1 cellular context compared by ENCODE assay signal in genomic region chr11:36326524-36327419, GRCh38.
A peak's percentile ranks its signal among the peaks of the same experiment; 100 is the strongest.
TF ChIP-seq lines count a peak whose summit lies in the region.

No MANE protein-coding gene starts in this region.

TF ChIP-seq in GM12878, 131 proteins besides CTCF, POLR2A, EP300 and RAD21 (continued from another document):
- no peak for TF ChIP-seq IRF4 (IDR thresholded peaks at IDR 0.05; ENCODE audit: low read depth, low read length)
- no peak for TF ChIP-seq HDGF (IDR thresholded peaks at IDR 0.05)
- TF ChIP-seq SPI1 (IDR thresholded peaks at IDR 0.05; ENCODE audit: borderline replicate concordance, insufficient read depth, low read depth, low read length) = peak; percentile 90
- no peak; the same call in 1 of the 2 replicates for TF ChIP-seq GATAD2B (conservative IDR thresholded peaks at IDR 0.05; ENCODE audit: low read depth)
- no peak for TF ChIP-seq SUPT20H (IDR thresholded peaks at IDR 0.05; ENCODE audit: borderline replicate concordance, control insufficient read depth, low read depth, low read length)
- 0 out of 2 replicates have a peak, but pooled peaks have one; percentile 19 for TF ChIP-seq NBN (IDR thresholded peaks at IDR 0.05)
- TF ChIP-seq HCFC1 (IDR thresholded peaks at IDR 0.05; ENCODE audit: low read length) = no peak
- TF ChIP-seq RELA (IDR thresholded peaks at IDR 0.05; ENCODE audit: borderline replicate concordance, partially characterized antibody) = no peak
- TF ChIP-seq TCF3 (IDR thresholded peaks at IDR 0.05; ENCODE audit: borderline replicate concordance, insufficient read depth, low read depth, low read length) = no peak
- no peak for TF ChIP-seq YY1 (IDR thresholded peaks at IDR 0.05; ENCODE audit: low read depth, low read length)
- TF ChIP-seq KAT2A (conservative IDR thresholded peaks at IDR 0.05; ENCODE audit: control insufficient read depth, low read depth, low read length) = no peak
- no peak for TF ChIP-seq CHD1 (IDR thresholded peaks at IDR 0.05; ENCODE audit: low read depth, low read length)
- TF ChIP-seq, protein P1, sequence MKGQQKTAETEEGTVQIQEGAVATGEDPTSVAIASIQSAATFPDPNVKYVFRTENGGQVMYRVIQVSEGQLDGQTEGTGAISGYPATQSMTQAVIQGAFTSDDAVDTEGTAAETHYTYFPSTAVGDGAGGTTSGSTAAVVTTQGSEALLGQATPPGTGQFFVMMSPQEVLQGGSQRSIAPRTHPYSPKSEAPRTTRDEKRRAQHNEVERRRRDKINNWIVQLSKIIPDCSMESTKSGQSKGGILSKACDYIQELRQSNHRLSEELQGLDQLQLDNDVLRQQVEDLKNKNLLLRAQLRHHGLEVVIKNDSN (IDR thresholded peaks at IDR 0.05; ENCODE audit: borderline replicate concordance, extremely low read length, insufficient read depth, low read depth, low read length) = no peak
- peak; percentile 51 for TF ChIP-seq MEF2B (IDR thresholded peaks at IDR 0.05; ENCODE audit: partially characterized antibody, poor library complexity, severe bottlenecking)
- no peak for TF ChIP-seq SREBF2 (IDR thresholded peaks at IDR 0.05; ENCODE audit: low read length)
- TF ChIP-seq ATF3 (IDR thresholded peaks at IDR 0.05; ENCODE audit: borderline replicate concordance, extremely low read depth, low read depth, low read length) = no peak
- no peak for TF ChIP-seq MTA3 (IDR thresholded peaks at IDR 0.05; ENCODE audit: borderline replicate concordance, low read length)
- no peak for TF ChIP-seq RBBP5 (conservative IDR thresholded peaks at IDR 0.05)
- TF ChIP-seq, protein P2, sequence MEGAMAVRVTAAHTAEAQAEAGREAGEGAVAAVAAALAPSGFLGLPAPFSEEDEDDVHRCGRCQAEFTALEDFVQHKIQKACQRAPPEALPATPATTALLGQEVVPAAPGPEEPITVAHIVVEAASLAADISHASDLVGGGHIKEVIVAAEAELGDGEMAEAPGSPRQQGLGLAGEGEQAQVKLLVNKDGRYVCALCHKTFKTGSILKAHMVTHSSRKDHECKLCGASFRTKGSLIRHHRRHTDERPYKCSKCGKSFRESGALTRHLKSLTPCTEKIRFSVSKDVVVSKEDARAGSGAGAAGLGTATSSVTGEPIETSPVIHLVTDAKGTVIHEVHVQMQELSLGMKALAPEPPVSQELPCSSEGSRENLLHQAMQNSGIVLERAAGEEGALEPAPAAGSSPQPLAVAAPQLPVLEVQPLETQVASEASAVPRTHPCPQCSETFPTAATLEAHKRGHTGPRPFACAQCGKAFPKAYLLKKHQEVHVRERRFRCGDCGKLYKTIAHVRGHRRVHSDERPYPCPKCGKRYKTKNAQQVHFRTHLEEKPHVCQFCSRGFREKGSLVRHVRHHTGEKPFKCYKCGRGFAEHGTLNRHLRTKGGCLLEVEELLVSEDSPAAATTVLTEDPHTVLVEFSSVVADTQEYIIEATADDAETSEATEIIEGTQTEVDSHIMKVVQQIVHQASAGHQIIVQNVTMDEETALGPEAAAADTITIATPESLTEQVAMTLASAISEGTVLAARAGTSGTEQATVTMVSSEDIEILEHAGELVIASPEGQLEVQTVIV (IDR thresholded peaks at IDR 0.05; ENCODE audit: borderline replicate concordance, partially characterized antibody) = no peak
- TF ChIP-seq BCL11A (IDR thresholded peaks at IDR 0.05; ENCODE audit: low read depth, low read length) = no peak
- TF ChIP-seq ZNF24 (IDR thresholded peaks at IDR 0.05) = 0 out of 2 replicates have a peak, but pooled peaks have one; percentile 11
- no peak for TF ChIP-seq PAX5 (IDR thresholded peaks at IDR 0.05; ENCODE audit: borderline replicate concordance, low read depth, low read length)
- no peak for TF ChIP-seq PML (IDR thresholded peaks at IDR 0.05; ENCODE audit: low read length)
- no peak for TF ChIP-seq ZZZ3 (IDR thresholded peaks at IDR 0.05; ENCODE audit: control insufficient read depth, insufficient read length, low read depth)
- TF ChIP-seq ATF7 (IDR thresholded peaks at IDR 0.05; ENCODE audit: low read depth) = no peak
- no peak for TF ChIP-seq ESRRA (IDR thresholded peaks at IDR 0.05; ENCODE audit: low read length)
- no peak for TF ChIP-seq RCOR1 (conservative IDR thresholded peaks at IDR 0.05; ENCODE audit: low read depth, low read length)
- TF ChIP-seq, protein P3, sequence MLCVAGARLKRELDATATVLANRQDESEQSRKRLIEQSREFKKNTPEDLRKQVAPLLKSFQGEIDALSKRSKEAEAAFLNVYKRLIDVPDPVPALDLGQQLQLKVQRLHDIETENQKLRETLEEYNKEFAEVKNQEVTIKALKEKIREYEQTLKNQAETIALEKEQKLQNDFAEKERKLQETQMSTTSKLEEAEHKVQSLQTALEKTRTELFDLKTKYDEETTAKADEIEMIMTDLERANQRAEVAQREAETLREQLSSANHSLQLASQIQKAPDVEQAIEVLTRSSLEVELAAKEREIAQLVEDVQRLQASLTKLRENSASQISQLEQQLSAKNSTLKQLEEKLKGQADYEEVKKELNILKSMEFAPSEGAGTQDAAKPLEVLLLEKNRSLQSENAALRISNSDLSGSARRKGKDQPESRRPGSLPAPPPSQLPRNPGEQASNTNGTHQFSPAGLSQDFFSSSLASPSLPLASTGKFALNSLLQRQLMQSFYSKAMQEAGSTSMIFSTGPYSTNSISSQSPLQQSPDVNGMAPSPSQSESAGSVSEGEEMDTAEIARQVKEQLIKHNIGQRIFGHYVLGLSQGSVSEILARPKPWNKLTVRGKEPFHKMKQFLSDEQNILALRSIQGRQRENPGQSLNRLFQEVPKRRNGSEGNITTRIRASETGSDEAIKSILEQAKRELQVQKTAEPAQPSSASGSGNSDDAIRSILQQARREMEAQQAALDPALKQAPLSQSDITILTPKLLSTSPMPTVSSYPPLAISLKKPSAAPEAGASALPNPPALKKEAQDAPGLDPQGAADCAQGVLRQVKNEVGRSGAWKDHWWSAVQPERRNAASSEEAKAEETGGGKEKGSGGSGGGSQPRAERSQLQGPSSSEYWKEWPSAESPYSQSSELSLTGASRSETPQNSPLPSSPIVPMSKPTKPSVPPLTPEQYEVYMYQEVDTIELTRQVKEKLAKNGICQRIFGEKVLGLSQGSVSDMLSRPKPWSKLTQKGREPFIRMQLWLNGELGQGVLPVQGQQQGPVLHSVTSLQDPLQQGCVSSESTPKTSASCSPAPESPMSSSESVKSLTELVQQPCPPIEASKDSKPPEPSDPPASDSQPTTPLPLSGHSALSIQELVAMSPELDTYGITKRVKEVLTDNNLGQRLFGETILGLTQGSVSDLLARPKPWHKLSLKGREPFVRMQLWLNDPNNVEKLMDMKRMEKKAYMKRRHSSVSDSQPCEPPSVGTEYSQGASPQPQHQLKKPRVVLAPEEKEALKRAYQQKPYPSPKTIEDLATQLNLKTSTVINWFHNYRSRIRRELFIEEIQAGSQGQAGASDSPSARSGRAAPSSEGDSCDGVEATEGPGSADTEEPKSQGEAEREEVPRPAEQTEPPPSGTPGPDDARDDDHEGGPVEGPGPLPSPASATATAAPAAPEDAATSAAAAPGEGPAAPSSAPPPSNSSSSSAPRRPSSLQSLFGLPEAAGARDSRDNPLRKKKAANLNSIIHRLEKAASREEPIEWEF (IDR thresholded peaks at IDR 0.05; ENCODE audit: insufficient replicate concordance, low read depth, low read length) = no peak
- peak; percentile 68 to 77 for TF ChIP-seq IKZF2 (IDR thresholded peaks at IDR 0.05)
- TF ChIP-seq, protein P4, sequence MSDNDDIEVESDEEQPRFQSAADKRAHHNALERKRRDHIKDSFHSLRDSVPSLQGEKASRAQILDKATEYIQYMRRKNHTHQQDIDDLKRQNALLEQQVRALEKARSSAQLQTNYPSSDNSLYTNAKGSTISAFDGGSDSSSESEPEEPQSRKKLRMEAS (IDR thresholded peaks at IDR 0.05; ENCODE audit: low read depth, low read length) = no peak
- TF ChIP-seq ZBED1 (IDR thresholded peaks at IDR 0.05; ENCODE audit: borderline replicate concordance) = no peak
- TF ChIP-seq TAF1 (IDR thresholded peaks at IDR 0.05; ENCODE audit: borderline replicate concordance, low read depth, low read length) = no peak
- TF ChIP-seq LARP7 (IDR thresholded peaks at IDR 0.05) = no peak
- TF ChIP-seq DPF2 (IDR thresholded peaks at IDR 0.05) = peak; percentile 36; the same call in 1 of the 2 replicates
- TF ChIP-seq ETV6 (conservative IDR thresholded peaks at IDR 0.05 in 1 of 2, IDR thresholded peaks at IDR 0.05 in 1 of 2; ENCODE audit: borderline replicate concordance in 1 of 2, low read depth in 1 of 2) = peak in 1 of 2 experiments; percentile 40; a peak in 1 of 4 replicates
- TF ChIP-seq MYC (IDR thresholded peaks at IDR 0.05; ENCODE audit: insufficient read depth, insufficient read length, insufficient replicate concordance, low read length, severe bottlenecking) = no peak
- TF ChIP-seq POLR2AphosphoS5 (IDR thresholded peaks at IDR 0.05; ENCODE audit: low read length) = no peak
- peak; percentile 21 for TF ChIP-seq SKIL (IDR thresholded peaks at IDR 0.05; ENCODE audit: low read depth, poor library complexity, severe bottlenecking)
- TF ChIP-seq FOXM1 (IDR thresholded peaks at IDR 0.05; ENCODE audit: low read depth, low read length) = no peak
- peak; percentile 68 for TF ChIP-seq IKZF1 (conservative IDR thresholded peaks at IDR 0.05)
- no peak for TF ChIP-seq BMI1 (IDR thresholded peaks at IDR 0.05; ENCODE audit: borderline replicate concordance)
- no peak for TF ChIP-seq STAT3 (IDR thresholded peaks at IDR 0.05; ENCODE audit: low read depth, low read length)
- TF ChIP-seq STAT1 (conservative IDR thresholded peaks at IDR 0.05) = no peak
- TF ChIP-seq, protein P5, sequence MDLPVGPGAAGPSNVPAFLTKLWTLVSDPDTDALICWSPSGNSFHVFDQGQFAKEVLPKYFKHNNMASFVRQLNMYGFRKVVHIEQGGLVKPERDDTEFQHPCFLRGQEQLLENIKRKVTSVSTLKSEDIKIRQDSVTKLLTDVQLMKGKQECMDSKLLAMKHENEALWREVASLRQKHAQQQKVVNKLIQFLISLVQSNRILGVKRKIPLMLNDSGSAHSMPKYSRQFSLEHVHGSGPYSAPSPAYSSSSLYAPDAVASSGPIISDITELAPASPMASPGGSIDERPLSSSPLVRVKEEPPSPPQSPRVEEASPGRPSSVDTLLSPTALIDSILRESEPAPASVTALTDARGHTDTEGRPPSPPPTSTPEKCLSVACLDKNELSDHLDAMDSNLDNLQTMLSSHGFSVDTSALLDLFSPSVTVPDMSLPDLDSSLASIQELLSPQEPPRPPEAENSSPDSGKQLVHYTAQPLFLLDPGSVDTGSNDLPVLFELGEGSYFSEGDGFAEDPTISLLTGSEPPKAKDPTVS (IDR thresholded peaks at IDR 0.05; ENCODE audit: low read depth, low read length) = no peak
- TF ChIP-seq, protein P6, sequence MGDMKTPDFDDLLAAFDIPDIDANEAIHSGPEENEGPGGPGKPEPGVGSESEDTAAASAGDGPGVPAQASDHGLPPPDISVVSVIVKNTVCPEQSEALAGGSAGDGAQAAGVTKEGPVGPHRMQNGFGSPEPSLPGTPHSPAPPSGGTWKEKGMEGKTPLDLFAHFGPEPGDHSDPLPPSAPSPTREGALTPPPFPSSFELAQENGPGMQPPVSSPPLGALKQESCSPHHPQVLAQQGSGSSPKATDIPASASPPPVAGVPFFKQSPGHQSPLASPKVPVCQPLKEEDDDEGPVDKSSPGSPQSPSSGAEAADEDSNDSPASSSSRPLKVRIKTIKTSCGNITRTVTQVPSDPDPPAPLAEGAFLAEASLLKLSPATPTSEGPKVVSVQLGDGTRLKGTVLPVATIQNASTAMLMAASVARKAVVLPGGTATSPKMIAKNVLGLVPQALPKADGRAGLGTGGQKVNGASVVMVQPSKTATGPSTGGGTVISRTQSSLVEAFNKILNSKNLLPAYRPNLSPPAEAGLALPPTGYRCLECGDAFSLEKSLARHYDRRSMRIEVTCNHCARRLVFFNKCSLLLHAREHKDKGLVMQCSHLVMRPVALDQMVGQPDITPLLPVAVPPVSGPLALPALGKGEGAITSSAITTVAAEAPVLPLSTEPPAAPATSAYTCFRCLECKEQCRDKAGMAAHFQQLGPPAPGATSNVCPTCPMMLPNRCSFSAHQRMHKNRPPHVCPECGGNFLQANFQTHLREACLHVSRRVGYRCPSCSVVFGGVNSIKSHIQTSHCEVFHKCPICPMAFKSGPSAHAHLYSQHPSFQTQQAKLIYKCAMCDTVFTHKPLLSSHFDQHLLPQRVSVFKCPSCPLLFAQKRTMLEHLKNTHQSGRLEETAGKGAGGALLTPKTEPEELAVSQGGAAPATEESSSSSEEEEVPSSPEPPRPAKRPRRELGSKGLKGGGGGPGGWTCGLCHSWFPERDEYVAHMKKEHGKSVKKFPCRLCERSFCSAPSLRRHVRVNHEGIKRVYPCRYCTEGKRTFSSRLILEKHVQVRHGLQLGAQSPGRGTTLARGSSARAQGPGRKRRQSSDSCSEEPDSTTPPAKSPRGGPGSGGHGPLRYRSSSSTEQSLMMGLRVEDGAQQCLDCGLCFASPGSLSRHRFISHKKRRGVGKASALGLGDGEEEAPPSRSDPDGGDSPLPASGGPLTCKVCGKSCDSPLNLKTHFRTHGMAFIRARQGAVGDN (IDR thresholded peaks at IDR 0.05) = no peak
- TF ChIP-seq MEF2A (IDR thresholded peaks at IDR 0.05; ENCODE audit: insufficient read depth, low read depth, low read length) = 0 out of 2 replicates have a peak, but pooled peaks have one; percentile 41
- no peak for TF ChIP-seq NFYA (IDR thresholded peaks at IDR 0.05; ENCODE audit: borderline replicate concordance, low read depth, low read length)
- 0 out of 2 replicates have a peak, but pooled peaks have one; percentile 17 for TF ChIP-seq NFIC (IDR thresholded peaks at IDR 0.05; ENCODE audit: low read depth, low read length)
